ENCODE assay signal across 19 cellular contexts in genomic region chr20:9416421-9416820, GRCh38.
A peak's percentile ranks its signal among the peaks of the same experiment; 100 is the strongest.
DNase-seq lines count a peak whose midpoint lies in the region; ATAC-seq, FAIRE-seq and TF ChIP-seq lines count a peak whose summit lies in the region.
"Had no signal": no experiment of that assay in that cellular context is flagged by ENCODE, and none has a peak within 500 bp of the region (broad histone marks: within the 10 kb centered on the region; RNA-seq: fewer than 3 reads in every experiment).

No MANE protein-coding gene starts in this region.

- H3K23ac ChIP-seq in IMR-90 (ENCODE audit: low read depth, low read length), result no peak overlapping the region

- no peak overlapping the region for H3K56ac ChIP-seq in IMR-90 (ENCODE audit: extremely low read depth, insufficient read depth, low read length)

- no peaks in the 10 kb centered on the region for H3K4me1 ChIP-seq in A549
- no peaks in the 10 kb centered on the region for H3K4me1 ChIP-seq in IMR-90 (ENCODE audit: control insufficient read depth, insufficient read depth, low read length)
- H3K4me1 ChIP-seq: Caco-2 had no signal

- peaks cover 3% of the 10 kb centered on the region; the same call in 1 of the 2 replicates for H3K9me1 ChIP-seq in IMR-90 (ENCODE audit: insufficient read depth, low read length)

- no peak for ATAC-seq in A549
- ATAC-seq in IMR-90 (ENCODE audit: low read depth), result no peak
- ATAC-seq: CD8-positive, alpha-beta T cell; HCT116 had no signal

- 90% methylated on average over 3 of the region's 3 CpGs for WGBS in A549 (ENCODE audit: missing lambda C conversion rate)
- WGBS in IMR-90 (ENCODE audit: extremely low coverage in 2 of 2, insufficient read length in 1 of 2), 2 experiments, result 80% methylated on average over 2 of the region's 3 CpGs; no CpG with 5 or more reads in 1 of the 2 experiments

- no peak for TF ChIP-seq CTCF in A549 (IDR thresholded peaks at IDR 0.05)
- TF ChIP-seq CTCF in IMR-90 (conservative IDR thresholded peaks at IDR 0.05; ENCODE audit: low read depth, low read length), result no peak
- no peak for TF ChIP-seq CTCF in nephron progenitor cell (IDR thresholded peaks at IDR 0.05)

- no peak overlapping the region for H2AK5ac ChIP-seq in IMR-90 (ENCODE audit: low read depth, low read length)

- H3K4me1 Mint-ChIP-seq in nephron progenitor cell, result no peaks in the 10 kb centered on the region
- H3K4me1 Mint-ChIP-seq in activated T-helper 2 cell treated with anti-CD3 and anti-CD28 coated beads, Interferon-gamma antibody, Interleukin-2, Interleukin-4, amounts not matched to agents 10 μg/mL and 5 μg/mL and 100 μg/mL, durations not matched to agents 14 hours and 24 hours and 36 hours (ENCODE audit: low read depth), result no peaks in the 10 kb centered on the region
- H3K4me1 Mint-ChIP-seq: CD4-positive, CD25-positive, alpha-beta regulatory T cell had no signal

- no peak overlapping the region for H3K4me3 ChIP-seq in A549
- H3K4me3 ChIP-seq in IMR-90 (ENCODE audit: insufficient read depth, low read depth, low read length), result no peak overlapping the region
- H3K4me3 ChIP-seq: BLaER1 had no signal

- no peak overlapping the region for H3K18ac ChIP-seq in IMR-90 (ENCODE audit: low read depth, low read length)

- no peak overlapping the region for H2AK9ac ChIP-seq in IMR-90 (replicated peaks; ENCODE audit: low read depth, low read length, poor library complexity)

- no peak overlapping the region for H2BK120ac ChIP-seq in IMR-90 (ENCODE audit: low read depth, low read length)

- no peaks in the 10 kb centered on the region for H3K9me3 Mint-ChIP-seq in nephron progenitor cell
- H3K9me3 Mint-ChIP-seq in activated T-helper 2 cell treated with anti-CD3 and anti-CD28 coated beads, Interferon-gamma antibody, Interleukin-2, Interleukin-4, amounts not matched to agents 10 μg/mL and 5 μg/mL and 100 μg/mL, durations not matched to agents 14 hours and 24 hours and 36 hours, result no peaks in the 10 kb centered on the region
- H3K9me3 Mint-ChIP-seq: CD8-positive, alpha-beta T cell; H9 had no signal

- TF ChIP-seq RAD21 in A549 (conservative IDR thresholded peaks at IDR 0.05 in 1 of 2, IDR thresholded peaks at IDR 0.05 in 1 of 2) (no peak), IMR-90 (IDR thresholded peaks at IDR 0.05; ENCODE audit: low read length) (no peak)

- H2AFZ ChIP-seq in IMR-90 (replicated peaks; ENCODE audit: low read length, poor library complexity), result no peak overlapping the region

- in situ Hi-C loops in IMR-90 (cut with MboI; ENCODE audit: low sequenced_read_pairs), result loop anchor here (25.0 kb wide), 1 partner anchor 496 kb away; no protein-coding TSS in a partner anchor

- intact Hi-C loops in IMR-90 (cut with micrococcal nuclease), result no loop called here
- intact Hi-C loops in activated T-helper 2 cell treated with anti-CD3 and anti-CD28 coated beads, Interferon-gamma antibody, Interleukin-2, Interleukin-4, amounts not matched to agents 10 μg/mL and 5 μg/mL and 100 μg/mL, durations not matched to agents 14 hours and 24 hours and 36 hours (cut with micrococcal nuclease), result no loop called here

- no peak overlapping the region for H3K14ac ChIP-seq in IMR-90 (replicated peaks; ENCODE audit: low read depth, low read length)

- no peak for TF ChIP-seq EP300 in A549 (IDR thresholded peaks at IDR 0.05)

- no peak overlapping the region for H4K5ac ChIP-seq in IMR-90 (ENCODE audit: low read depth, low read length)

- H4K20me1 ChIP-seq in IMR-90 (ENCODE audit: insufficient read depth, low read length), result no peaks in the 10 kb centered on the region
- H4K20me1 ChIP-seq: BLaER1 had no signal

- dilution Hi-C loops in IMR-90 (cut with HindIII; ENCODE audit: low sequenced_read_pairs, unreplicated experiment), result no loop called here

- no peak overlapping the region for H3K27ac ChIP-seq in A549
- no peak overlapping the region for H3K27ac ChIP-seq in IMR-90 (ENCODE audit: insufficient read depth, low read length)
- H3K27ac ChIP-seq: BLaER1, C4-2B had no signal

- peaks cover 10% of the 10 kb centered on the region for H3K36me3 ChIP-seq in IMR-90 (ENCODE audit: control insufficient read depth, insufficient read depth, low read length)
- H3K36me3 ChIP-seq: BLaER1 had no signal

- H3K27me3 Mint-ChIP-seq in nephron progenitor cell (ENCODE audit: low read depth, poor library complexity), result no peaks in the 10 kb centered on the region
- H3K27me3 Mint-ChIP-seq in activated T-helper 2 cell treated with anti-CD3 and anti-CD28 coated beads, Interferon-gamma antibody, Interleukin-2, Interleukin-4, amounts not matched to agents 10 μg/mL and 5 μg/mL and 100 μg/mL, durations not matched to agents 14 hours and 24 hours and 36 hours (ENCODE audit: low read depth), result no peaks in the 10 kb centered on the region
- H3K27me3 Mint-ChIP-seq: CD4-positive, CD25-positive, alpha-beta regulatory T cell had no signal

- FAIRE-seq in A549 (lab: Jason Lieb, UNC), result no peak
- FAIRE-seq: G401.6, GM12892 had no signal

- no peak overlapping the region for H3K4me3 Mint-ChIP-seq in nephron progenitor cell
- H3K4me3 Mint-ChIP-seq in activated T-helper 2 cell treated with anti-CD3 and anti-CD28 coated beads, Interferon-gamma antibody, Interleukin-2, Interleukin-4, amounts not matched to agents 10 μg/mL and 5 μg/mL and 100 μg/mL, durations not matched to agents 14 hours and 24 hours and 36 hours (ENCODE audit: low read depth), result no peak overlapping the region
- H3K4me3 Mint-ChIP-seq: B cell; CD4-positive, CD25-positive, alpha-beta regulatory T cell; CD8-positive, alpha-beta T cell; H9 had no signal

- H2BK5ac ChIP-seq in IMR-90 (ENCODE audit: low read depth, low read length, poor library complexity, severe bottlenecking), result peak overlapping the region; percentile 20

- no TSS peak for BruUV-seq in IMR-90 (replicated peaks; lab: Mats Ljungman, UMichigan)

- no peaks in the 10 kb centered on the region for H3K79me1 ChIP-seq in IMR-90 (ENCODE audit: low read depth in 1 of 2, low read length in 2 of 2)

- CTCF ChIA-PET in A549 (lab: Yijun Ruan, JAX) (interaction anchor here (1.5 to 11.9 kb wide), 3 partner anchors 9 to 194 kb away, joined by 4 to 385 read pairs (median 106); no protein-coding TSS in a partner anchor), IMR-90 (lab: Yijun Ruan, JAX) (no interaction called here)

- no peak overlapping the region for H2BK15ac ChIP-seq in IMR-90 (ENCODE audit: low read depth, low read length)

- POLR2A ChIA-PET in A549 (lab: Yijun Ruan, JAX), result no interaction called here
- POLR2A ChIA-PET in IMR-90 (lab: Charles Lee; ENCODE audit: unreplicated experiment), result no interaction called here

- H3K9ac ChIP-seq in IMR-90 (ENCODE audit: low read depth, low read length), result no peak overlapping the region
- H3K9ac ChIP-seq: BLaER1 had no signal

- 0 out of 4 replicates have a peak overlapping the region, but pooled peaks of 1 of the 2 experiments have one; percentile 3 for H4K8ac ChIP-seq in IMR-90 (ENCODE audit: low read depth in 2 of 2, low read length in 2 of 2)

- TF ChIP-seq POLR2A in A549 (IDR thresholded peaks at IDR 0.05; ENCODE audit: low read length) (no peak), IMR-90 (IDR thresholded peaks at IDR 0.05; ENCODE audit: low read depth, low read length) (no peak)

- H3K9me3 ChIP-seq in A549, result no peaks in the 10 kb centered on the region
- no peaks in the 10 kb centered on the region for H3K9me3 ChIP-seq in IMR-90 (ENCODE audit: control insufficient read depth, insufficient read depth, low read length)
- H3K9me3 ChIP-seq: BLaER1, Caco-2 had no signal

- no peak overlapping the region for H3K4ac ChIP-seq in IMR-90 (ENCODE audit: low read depth, low read length)

- H3K27ac Mint-ChIP-seq in nephron progenitor cell, result peak overlapping the region; percentile 78
- H3K27ac Mint-ChIP-seq in activated T-helper 2 cell treated with anti-CD3 and anti-CD28 coated beads, Interferon-gamma antibody, Interleukin-2, Interleukin-4, amounts not matched to agents 10 μg/mL and 5 μg/mL and 100 μg/mL, durations not matched to agents 14 hours and 24 hours and 36 hours, result no peak overlapping the region
- H3K27ac Mint-ChIP-seq: B cell; CD4-positive, CD25-positive, alpha-beta regulatory T cell; CD8-positive, alpha-beta T cell; H9 had no signal

- peaks cover 43% of the 10 kb centered on the region for H3K36me3 Mint-ChIP-seq in nephron progenitor cell (ENCODE audit: low read depth)
- H3K36me3 Mint-ChIP-seq in activated T-helper 2 cell treated with anti-CD3 and anti-CD28 coated beads, Interferon-gamma antibody, Interleukin-2, Interleukin-4, amounts not matched to agents 10 μg/mL and 5 μg/mL and 100 μg/mL, durations not matched to agents 14 hours and 24 hours and 36 hours (ENCODE audit: low read depth), result no peaks in the 10 kb centered on the region
- H3K36me3 Mint-ChIP-seq: CD4-positive, CD25-positive, alpha-beta regulatory T cell; CD8-positive, alpha-beta T cell had no signal

- H2BK20ac ChIP-seq in IMR-90 (ENCODE audit: low read depth, low read length), result no peak overlapping the region; the same call in 1 of the 2 replicates

- H3K4me2 ChIP-seq in A549 (no peak overlapping the region), IMR-90 (ENCODE audit: low read depth, low read length) (no peak overlapping the region)
- H3K4me2 ChIP-seq: BLaER1 had no signal

- no peak overlapping the region for H4K91ac ChIP-seq in IMR-90 (ENCODE audit: insufficient read depth, low read depth, low read length)

- H3K27me3 ChIP-seq in IMR-90 (ENCODE audit: control insufficient read depth, insufficient read depth, low read length), result no peaks in the 10 kb centered on the region
- H3K27me3 ChIP-seq: BLaER1 had no signal

- DNase-seq in A549 (ENCODE audit: low read depth in 1 of 2, low spot score in 1 of 2) (no peak), IMR-90 (no peak), nephron progenitor cell (no peak), A172 (ENCODE audit: low spot score) (no peak)
- DNase-seq in activated T-helper 2 cell treated with anti-CD3 and anti-CD28 coated beads, Interferon-gamma antibody, Interleukin-2, Interleukin-4, amounts not matched to agents 10 μg/mL and 5 μg/mL and 100 μg/mL, durations not matched to agents 14 hours and 24 hours and 36 hours (ENCODE audit: low spot score), result no peak
- DNase-seq in activated naive CD4-positive, alpha-beta T cell (lab: John Stamatoyannopoulos, UW), result no peak
- DNase-seq: 8988T; Caco-2; CD4-positive, CD25-positive, alpha-beta regulatory T cell; CD8-positive, alpha-beta T cell; DMS153; DND-41; H9 had no signal

TF ChIP-seq in A549, 52 proteins besides CTCF, POLR2A, EP300 and RAD21:
- TF ChIP-seq MAFK (IDR thresholded peaks at IDR 0.05; ENCODE audit: partially characterized antibody) (peak; percentile 67), ZNF302 (CRISPR knock-in tag; IDR thresholded peaks at IDR 0.05) (no peak)

TF ChIP-seq in IMR-90, 13 proteins besides CTCF, POLR2A, EP300 and RAD21:
- no peak for TF ChIP-seq RFX5 (IDR thresholded peaks at IDR 0.05; ENCODE audit: low read depth, low read length)
- TF ChIP-seq MAFK (IDR thresholded peaks at IDR 0.05; ENCODE audit: low read depth, low read length), result peak; percentile 91
